27 cellular contexts compared by ENCODE assay signal in genomic region chr2:17674817-17675216, GRCh38.
"Had no signal": no experiment of that assay in that cellular context is flagged by ENCODE, and none has a peak within 500 bp of the region (broad histone marks: within the 10 kb centered on the region; RNA-seq: fewer than 3 reads in every experiment).

No MANE protein-coding gene starts in this region.

- H3K4me3 Mint-ChIP-seq: effector memory CD8-positive, alpha-beta T cell; naive thymus-derived CD4-positive, alpha-beta T cell; nephron; neural progenitor cell; stimulated activated naive CD8-positive, alpha-beta T cell treated with anti-CD3 and anti-CD28 coated beads, Interleukin-15, amount 100 ng/mL, for 72 hours had no signal

- H2AFZ ChIP-seq: neural progenitor cell had no signal

- H3K27me3 Mint-ChIP-seq: effector memory CD8-positive, alpha-beta T cell; naive thymus-derived CD4-positive, alpha-beta T cell; stimulated activated naive CD8-positive, alpha-beta T cell treated with anti-CD3 and anti-CD28 coated beads, Interleukin-15, amount 100 ng/mL, for 72 hours had no signal

- H3K27me3 ChIP-seq: esophagus squamous epithelium, heart right ventricle, left lung, neural progenitor cell, ovary, sigmoid colon, spleen, suprapubic skin, transverse colon, upper lobe of right lung, uterus had no signal

- H3K4me3 ChIP-seq: esophagus squamous epithelium, heart right ventricle, left lung, neural progenitor cell, ovary, psoas muscle, sigmoid colon, spleen, suprapubic skin, transverse colon, upper lobe of right lung, uterus had no signal

- H3K36me3 ChIP-seq: ovary, uterus had no signal

- H3K27ac ChIP-seq: esophagus squamous epithelium, heart right ventricle, left lung, neural progenitor cell, ovary, psoas muscle, sigmoid colon, spleen, suprapubic skin, transverse colon, upper lobe of right lung, uterus had no signal

- H3K4me1 ChIP-seq: esophagus squamous epithelium, heart right ventricle, left lung, neural progenitor cell, psoas muscle, sigmoid colon, spleen, suprapubic skin, transverse colon, upper lobe of right lung, uterus had no signal

- H3K9me3 Mint-ChIP-seq: effector memory CD8-positive, alpha-beta T cell; naive thymus-derived CD4-positive, alpha-beta T cell; nephron; neural progenitor cell; stimulated activated naive CD8-positive, alpha-beta T cell treated with anti-CD3 and anti-CD28 coated beads, Interleukin-15, amount 100 ng/mL, for 72 hours had no signal

- ATAC-seq: effector memory CD8-positive, alpha-beta T cell; heart right ventricle; left cardiac atrium; left lung; naive thymus-derived CD4-positive, alpha-beta T cell; psoas muscle; right cardiac atrium; stimulated activated naive CD8-positive, alpha-beta T cell treated with anti-CD3 and anti-CD28 coated beads, Interleukin-15, amount 100 ng/mL, for 72 hours; upper lobe of right lung had no signal

- H3K9me3 ChIP-seq: esophagus squamous epithelium, heart right ventricle, left lung, ovary, psoas muscle, sigmoid colon, spleen, suprapubic skin, transverse colon, upper lobe of right lung, uterus had no signal

- H3K27ac Mint-ChIP-seq: nephron; neural progenitor cell; stimulated activated naive CD8-positive, alpha-beta T cell treated with anti-CD3 and anti-CD28 coated beads, Interleukin-15, amount 100 ng/mL, for 72 hours had no signal

- DNase-seq: cortex of kidney; effector memory CD8-positive, alpha-beta T cell; erythroblast; esophagus squamous epithelium; glutamatergic neuron; heart right ventricle; hippocampal formation; left cardiac atrium; left lung; mesendoderm; midbrain; naive thymus-derived CD4-positive, alpha-beta T cell; ovary; posterior cingulate gyrus; psoas muscle; right cardiac atrium; sigmoid colon; spleen; stimulated activated CD4-positive, alpha-beta T cell treated with anti-CD3 and anti-CD28 coated beads, Interleukin-4, amount 100 ng/mL, for 4 hours; stimulated activated naive CD4-positive, alpha-beta T cell; stimulated activated naive CD8-positive, alpha-beta T cell treated with anti-CD3 and anti-CD28 coated beads, Interleukin-15, amount 100 ng/mL, for 72 hours; transverse colon; upper lobe of right lung; uterus had no signal

- H3K9ac ChIP-seq: neural progenitor cell had no signal

- H3K4me2 ChIP-seq: neural progenitor cell had no signal

- H3K4me1 Mint-ChIP-seq: nephron; neural progenitor cell; stimulated activated naive CD8-positive, alpha-beta T cell treated with anti-CD3 and anti-CD28 coated beads, Interleukin-15, amount 100 ng/mL, for 72 hours had no signal
